22 cellular contexts compared by ENCODE assay signal in the genomic region with DNA sequence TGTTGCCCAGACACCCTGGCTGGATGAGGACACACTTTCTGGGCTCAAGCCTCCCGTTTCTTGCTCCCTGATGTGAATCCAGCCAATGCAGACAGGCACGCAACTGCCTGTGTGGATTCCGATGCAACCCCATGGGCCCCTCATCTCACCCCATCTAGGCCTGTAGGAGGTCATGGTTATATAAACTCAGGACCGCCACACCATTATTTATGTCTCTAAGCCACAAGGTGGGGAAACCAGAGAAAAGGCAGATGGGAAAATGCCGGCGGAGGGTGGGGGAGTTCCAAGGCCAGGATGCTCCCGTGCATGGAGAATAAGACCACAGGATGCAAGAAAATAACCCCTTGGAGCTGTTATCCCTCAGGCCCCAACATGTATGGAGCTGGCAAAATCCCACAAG. TPM values are rescaled to one million over a fixed set of nuclear protein-coding genes. Genes with fewer than 3 reads are reported as not detected.
A peak's percentile ranks its signal among the peaks of the same experiment; 100 is the strongest.
DNase-seq lines count a peak whose midpoint lies in the region; ATAC-seq lines count a peak whose summit lies in the region.
"Had no signal": no experiment of that assay in that cellular context is flagged by ENCODE, and none has a peak within 500 bp of the region (broad histone marks: within the 10 kb centered on the region; RNA-seq: fewer than 3 reads in every experiment).

No MANE protein-coding gene starts in this region.

- peaks cover 7% of the 10 kb centered on the region for H3K27me3 Mint-ChIP-seq in activated CD8-positive, alpha-beta memory T cell treated with anti-CD3 and anti-CD28 coated beads, Interleukin-2, amount 10 ng/mL, durations not matched to agents 7 days and 5 days
- H3K27me3 Mint-ChIP-seq in IgD-negative memory B cell: peaks cover 3% of the 10 kb centered on the region

- H3K4me1 Mint-ChIP-seq in activated CD8-positive, alpha-beta memory T cell treated with anti-CD3 and anti-CD28 coated beads, Interleukin-2, amount 10 ng/mL, durations not matched to agents 7 days and 5 days: peaks cover 2% of the 10 kb centered on the region
- peaks cover 2 to 15% (median 3%) of the 10 kb centered on the region in 3 donors for H3K4me1 Mint-ChIP-seq in IgD-negative memory B cell
- H3K4me1 Mint-ChIP-seq in stimulated activated effector memory CD8-positive, alpha-beta T cell treated with anti-CD3 and anti-CD28 coated beads, Interleukin-12 subunit alpha, Interleukin-12 subunit beta, amount 100 ng/mL, for 72 hours: peaks cover 6% of the 10 kb centered on the region
- H3K4me1 Mint-ChIP-seq: stimulated activated naive B cell treated with anti-CD40 and anti-IgM and Interleukin-4, amounts not matched to agents 10 μg/mL and 1 μg/mL and 100 μg/mL, for 72 hours had no signal

- H3K9ac ChIP-seq in iPS-15b (ENCODE audit: low read depth, low read length): no peak overlapping the region

- no peaks in the 10 kb centered on the region for H3K9me3 Mint-ChIP-seq in activated CD8-positive, alpha-beta memory T cell treated with anti-CD3 and anti-CD28 coated beads, Interleukin-2, amount 10 ng/mL, durations not matched to agents 7 days and 5 days (ENCODE audit: low read depth)
- no peaks in the 10 kb centered on the region for H3K9me3 Mint-ChIP-seq in IgD-negative memory B cell
- H3K9me3 Mint-ChIP-seq in stimulated activated effector memory CD8-positive, alpha-beta T cell treated with anti-CD3 and anti-CD28 coated beads, Interleukin-12 subunit alpha, Interleukin-12 subunit beta, amount 100 ng/mL, for 72 hours: no peaks in the 10 kb centered on the region
- H3K9me3 Mint-ChIP-seq: stimulated activated naive B cell treated with anti-CD40 and anti-IgM and Interleukin-4, amounts not matched to agents 10 μg/mL and 1 μg/mL and 100 μg/mL, for 72 hours had no signal

- no peaks in the 10 kb centered on the region for H3K36me3 ChIP-seq in iPS-15b (ENCODE audit: control insufficient read depth, insufficient read depth, low read length)
- H3K36me3 ChIP-seq: ovary, upper lobe of right lung had no signal

- no peak for DNase-seq in activated CD8-positive, alpha-beta memory T cell treated with anti-CD3 and anti-CD28 coated beads, Interleukin-2, amount 10 ng/mL, durations not matched to agents 7 days and 5 days
- no peak for DNase-seq in activated CD8-positive, alpha-beta memory T cell treated with anti-CD3 and anti-CD28 coated beads for 24 hours
- DNase-seq in stimulated activated effector memory CD8-positive, alpha-beta T cell treated with anti-CD3 and anti-CD28 coated beads, Interleukin-12 subunit alpha, Interleukin-12 subunit beta, amount 100 ng/mL, for 72 hours (ENCODE audit: low spot score in 2 of 2): no peak
- no peak for DNase-seq in substantia nigra (lab: John Stamatoyannopoulos, UW)
- DNase-seq: C1 segment of cervical spinal cord; glutamatergic neuron; left ventricle myocardium superior; NCI-H187; NCI-H748 treated with DMSO at 0.1 percent for 48 hours; OCI-M1; ovary; SIG-M5; stimulated activated naive B cell treated with anti-CD40 and anti-IgM and Interleukin-4, amounts not matched to agents 10 μg/mL and 1 μg/mL and 100 μg/mL, for 72 hours; T-helper 2 cell; upper lobe of right lung had no signal

- peaks cover 72% of the 10 kb centered on the region for H3K27me3 ChIP-seq in iPS-15b (ENCODE audit: control insufficient read depth, insufficient read depth, low read length)
- H3K27me3 ChIP-seq: ovary had no signal

- H3K27ac Mint-ChIP-seq in activated CD8-positive, alpha-beta memory T cell treated with anti-CD3 and anti-CD28 coated beads, Interleukin-2, amount 10 ng/mL, durations not matched to agents 7 days and 5 days: no peak overlapping the region
- H3K27ac Mint-ChIP-seq in IgD-negative memory B cell: peak overlapping the region in 1 of 3 donors; percentile 65
- no peak overlapping the region for H3K27ac Mint-ChIP-seq in stimulated activated effector memory CD8-positive, alpha-beta T cell treated with anti-CD3 and anti-CD28 coated beads, Interleukin-12 subunit alpha, Interleukin-12 subunit beta, amount 100 ng/mL, for 72 hours

- no peak for ATAC-seq in activated CD8-positive, alpha-beta memory T cell treated with anti-CD3 and anti-CD28 coated beads, Interleukin-2, amount 10 ng/mL, durations not matched to agents 7 days and 5 days
- ATAC-seq in stimulated activated effector memory CD8-positive, alpha-beta T cell treated with anti-CD3 and anti-CD28 coated beads, Interleukin-12 subunit alpha, Interleukin-12 subunit beta, amount 100 ng/mL, for 72 hours: no peak
- ATAC-seq in HG03095 (IDR thresholded peaks at IDR 0.05; ENCODE audit: unreplicated experiment) (no peak), GM21390 (IDR thresholded peaks at IDR 0.05; ENCODE audit: unreplicated experiment) (no peak)
- ATAC-seq: A549; stimulated activated naive B cell treated with anti-CD40 and anti-IgM and Interleukin-4, amounts not matched to agents 10 μg/mL and 1 μg/mL and 100 μg/mL, for 72 hours had no signal

- H3K4me3 ChIP-seq in iPS-15b (ENCODE audit: low read depth, low read length): peak overlapping the region; percentile 41
- H3K4me3 ChIP-seq: ovary had no signal

- CTCF ChIA-PET in activated CD8-positive, alpha-beta memory T cell treated with anti-CD3 and anti-CD28 coated beads, Interleukin-2, amount 10 ng/mL, durations not matched to agents 7 days and 5 days (lab: Charles Lee): interaction anchor here (1.4 to 4.9 kb wide), 4 partner anchors 9 to 149 kb away, joined by 3 to 29 read pairs (median 16); no protein-coding TSS in a partner anchor

- no peaks in the 10 kb centered on the region for H3K9me3 ChIP-seq in iPS-15b (ENCODE audit: control insufficient read depth, insufficient read depth, low read length)
- H3K9me3 ChIP-seq: A549, ovary, upper lobe of right lung had no signal

- H3K4me3 Mint-ChIP-seq in activated CD8-positive, alpha-beta memory T cell treated with anti-CD3 and anti-CD28 coated beads, Interleukin-2, amount 10 ng/mL, durations not matched to agents 7 days and 5 days: peak overlapping the region; percentile 64
- peak overlapping the region in 3 of 4 donors; percentile 84 to 92 (median 91) for H3K4me3 Mint-ChIP-seq in IgD-negative memory B cell
- peak overlapping the region; percentile 70 for H3K4me3 Mint-ChIP-seq in stimulated activated effector memory CD8-positive, alpha-beta T cell treated with anti-CD3 and anti-CD28 coated beads, Interleukin-12 subunit alpha, Interleukin-12 subunit beta, amount 100 ng/mL, for 72 hours

- H3K4me1 ChIP-seq in iPS-15b (ENCODE audit: control insufficient read depth, insufficient read depth, low read length): peaks cover 10% of the 10 kb centered on the region

- no peak overlapping the region for H3K27ac ChIP-seq in substantia nigra (ENCODE audit: low read depth, low read length, poor library complexity, severe bottlenecking)
- H3K27ac ChIP-seq: ovary, upper lobe of right lung had no signal

- H3K36me3 Mint-ChIP-seq in activated CD8-positive, alpha-beta memory T cell treated with anti-CD3 and anti-CD28 coated beads, Interleukin-2, amount 10 ng/mL, durations not matched to agents 7 days and 5 days: no peaks in the 10 kb centered on the region
- no peaks in the 10 kb centered on the region for H3K36me3 Mint-ChIP-seq in IgD-negative memory B cell
- H3K36me3 Mint-ChIP-seq in stimulated activated effector memory CD8-positive, alpha-beta T cell treated with anti-CD3 and anti-CD28 coated beads, Interleukin-12 subunit alpha, Interleukin-12 subunit beta, amount 100 ng/mL, for 72 hours: peaks cover 15% of the 10 kb centered on the region
- H3K36me3 Mint-ChIP-seq: stimulated activated naive B cell treated with anti-CD40 and anti-IgM and Interleukin-4, amounts not matched to agents 10 μg/mL and 1 μg/mL and 100 μg/mL, for 72 hours had no signal

RNA-seq across cellular contexts. Expression of a gene that starts 2.0 kb away (rescaled TPM):
- total RNA-seq in activated CD8-positive, alpha-beta memory T cell treated with anti-CD3 and anti-CD28 coated beads, Interleukin-2, amount 10 ng/mL, durations not matched to agents 7 days and 5 days: 1 to 10 TPM; 3.1 to 5.1 TPM
- polyA plus RNA-seq in IgD-negative memory B cell: 1.8 TPM
- total RNA-seq: astrocyte had no signal

RNA-seq across cellular contexts. Expression of a gene that starts 27.1 kb away (rescaled TPM):
- not detected for total RNA-seq in activated CD8-positive, alpha-beta memory T cell treated with anti-CD3 and anti-CD28 coated beads, Interleukin-2, amount 10 ng/mL, durations not matched to agents 7 days and 5 days
- polyA plus RNA-seq in IgD-negative memory B cell: not detected
- total RNA-seq: astrocyte, ovary, upper lobe of right lung had no signal

RNA-seq across cellular contexts. Expression of a gene that starts 58.4 kb away (rescaled TPM):
- not detected for total RNA-seq in activated CD8-positive, alpha-beta memory T cell treated with anti-CD3 and anti-CD28 coated beads, Interleukin-2, amount 10 ng/mL, durations not matched to agents 7 days and 5 days
- polyA plus RNA-seq in IgD-negative memory B cell: not detected
- total RNA-seq: astrocyte, left ventricle myocardium superior, sciatic nerve, upper lobe of right lung had no signal

RNA-seq across cellular contexts. Expression of a gene that starts 58.5 kb away (rescaled TPM):
- total RNA-seq in activated CD8-positive, alpha-beta memory T cell treated with anti-CD3 and anti-CD28 coated beads, Interleukin-2, amount 10 ng/mL, durations not matched to agents 7 days and 5 days: 1 to 10 TPM; 1.6 to 2.2 TPM
- 1.3 TPM for polyA plus RNA-seq in IgD-negative memory B cell
